12 cellular contexts compared by ENCODE assay signal in the genomic region with DNA sequence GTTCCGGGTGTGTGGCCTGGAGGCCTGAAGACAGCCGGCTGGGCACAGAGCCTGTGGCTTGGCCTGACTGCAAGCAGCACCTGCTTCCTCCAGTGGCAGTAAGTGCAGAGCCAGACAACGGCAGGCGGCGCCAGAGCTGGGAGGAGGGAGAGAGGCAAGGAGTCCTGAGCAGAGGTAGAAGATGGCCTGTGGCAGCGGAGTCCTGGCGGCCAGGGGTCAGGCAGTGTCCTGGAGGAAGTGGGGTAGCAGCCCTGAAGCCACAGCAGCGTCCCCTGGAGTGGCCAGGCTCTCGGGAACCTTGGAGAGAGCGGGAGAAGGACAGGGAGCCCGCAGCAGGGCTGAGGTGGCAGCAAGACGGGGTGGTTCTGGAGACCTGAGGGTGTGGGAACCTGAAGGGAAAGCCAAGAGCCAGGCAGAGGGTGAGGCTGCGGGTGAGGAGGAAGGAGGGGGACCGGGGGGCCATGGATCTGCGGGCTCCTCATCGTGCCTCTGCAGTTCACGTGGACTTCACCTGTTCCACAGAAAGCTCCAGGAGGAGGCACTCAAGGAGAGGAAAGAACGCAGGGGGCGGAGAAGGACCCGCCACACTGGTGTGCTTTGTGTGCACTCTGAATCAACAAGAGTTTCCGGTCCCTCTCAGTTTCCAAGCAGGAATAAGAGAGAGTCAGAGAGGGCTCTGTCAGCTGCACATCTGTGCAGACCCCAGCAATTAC.
DNase-seq lines count a peak whose midpoint lies in the region; ATAC-seq, FAIRE-seq and TF ChIP-seq lines count a peak whose summit lies in the region.
"Had no signal": no experiment of that assay in that cellular context is flagged by ENCODE, and none has a peak within 500 bp of the region (broad histone marks: within the 10 kb centered on the region; RNA-seq: fewer than 3 reads in every experiment).

No MANE protein-coding gene starts in this region.

- peaks cover 35% of the 10 kb centered on the region for H3K9me3 ChIP-seq in A549

- H3K4me3 ChIP-seq in A549 (no peak overlapping the region), LNCaP clone FGC (ENCODE audit: low read depth, low read length) (no peak overlapping the region)
- H3K4me3 ChIP-seq: dorsolateral prefrontal cortex had no signal

- POLR2A ChIA-PET in A549 (lab: Yijun Ruan, JAX) = interaction anchor here (1.0 kb wide), 1 partner anchor 22 kb away, joined by 3 read pairs; no protein-coding TSS in a partner anchor

- no peaks in the 10 kb centered on the region for H3K9me3 Mint-ChIP-seq in progenitor cell of endocrine pancreas (ENCODE audit: low read depth)
- H3K9me3 Mint-ChIP-seq: CD4-positive, alpha-beta memory T cell had no signal

- TF ChIP-seq RAD21 in A549 (conservative IDR thresholded peaks at IDR 0.05 in 1 of 2, IDR thresholded peaks at IDR 0.05 in 1 of 2) = peak in 1 of 2 experiments; percentile 14; a peak in 1 of 5 replicates

- ATAC-seq in A549 (peak; percentile 28 to 36; a peak in 3 of 6 replicates), GM19324 (IDR thresholded peaks at IDR 0.05; ENCODE audit: low FRiP score, unreplicated experiment) (no peak)
- ATAC-seq: activated CD4-positive, alpha-beta T cell treated with anti-CD3 and anti-CD28 coated beads for 36 hours had no signal

- no peak overlapping the region for H3K4me2 ChIP-seq in A549

- peak in 1 of 2 experiments; percentile 46 for DNase-seq in A549 (ENCODE audit: low read depth in 1 of 2, low spot score in 1 of 2)
- peak; percentile 85 for DNase-seq in LNCaP clone FGC (ENCODE audit: low read depth)
- DNase-seq in astrocyte of the hippocampus (ENCODE audit: low read depth, low spot score) = peak; percentile 68
- DNase-seq in mesenteric fat pad (ENCODE audit: low spot score) = peak; percentile 89
- DNase-seq in mucosa of gallbladder (ENCODE audit: low spot score) = no peak
- no peak for DNase-seq in progenitor cell of endocrine pancreas (ENCODE audit: low spot score, unreplicated experiment)
- DNase-seq in effector CD4-positive, alpha-beta T cell = no peak
- DNase-seq: activated CD4-positive, alpha-beta T cell treated with anti-CD3 and anti-CD28 coated beads for 36 hours; CD4-positive, alpha-beta memory T cell; stimulated activated naive CD4-positive, alpha-beta T cell had no signal

- no peak for TF ChIP-seq EP300 in A549 (IDR thresholded peaks at IDR 0.05)

- peaks cover 9% of the 10 kb centered on the region for H3K4me1 ChIP-seq in A549

- peaks cover 28% of the 10 kb centered on the region for H3K36me3 Mint-ChIP-seq in progenitor cell of endocrine pancreas (ENCODE audit: insufficient read depth)

- no peak for TF ChIP-seq POLR2A in A549 (IDR thresholded peaks at IDR 0.05; ENCODE audit: low read length)

- TF ChIP-seq CTCF in A549 (IDR thresholded peaks at IDR 0.05) (no peak), LNCaP clone FGC (IDR thresholded peaks at IDR 0.05; ENCODE audit: control insufficient read depth, extremely low read depth, insufficient read depth) (peak; percentile 87), progenitor cell of endocrine pancreas (IDR thresholded peaks at IDR 0.05; ENCODE audit: unreplicated experiment) (no peak)

- peak overlapping the region; percentile 65 to 98 for H3K27ac ChIP-seq in A549

- no peaks in the 10 kb centered on the region for H3K4me1 Mint-ChIP-seq in progenitor cell of endocrine pancreas (ENCODE audit: low read depth)
- H3K4me1 Mint-ChIP-seq: activated CD4-positive, alpha-beta T cell treated with anti-CD3 and anti-CD28 coated beads for 36 hours; CD4-positive, alpha-beta memory T cell had no signal

- 86% methylated on average over 21 of the region's 21 CpGs for WGBS in A549 (ENCODE audit: missing lambda C conversion rate)

- no peak for FAIRE-seq in A549 (lab: Jason Lieb, UNC)

- no peak overlapping the region for H3K27ac Mint-ChIP-seq in progenitor cell of endocrine pancreas
- H3K27ac Mint-ChIP-seq: activated CD4-positive, alpha-beta T cell treated with anti-CD3 and anti-CD28 coated beads for 36 hours had no signal

- no peaks in the 10 kb centered on the region for H3K27me3 Mint-ChIP-seq in progenitor cell of endocrine pancreas
- H3K27me3 Mint-ChIP-seq: activated CD4-positive, alpha-beta T cell treated with anti-CD3 and anti-CD28 coated beads for 36 hours; CD4-positive, alpha-beta memory T cell had no signal

- H3K4me3 Mint-ChIP-seq in progenitor cell of endocrine pancreas (ENCODE audit: low read depth) = no peak overlapping the region
- H3K4me3 Mint-ChIP-seq: activated CD4-positive, alpha-beta T cell treated with anti-CD3 and anti-CD28 coated beads for 36 hours; CD4-positive, alpha-beta memory T cell had no signal

- CTCF ChIA-PET in A549 (lab: Yijun Ruan, JAX) = interaction anchor here (0.8 to 1.7 kb wide), 7 partner anchors 15 to 352 kb away, joined by 3 to 5 read pairs (median 4); no protein-coding TSS in a partner anchor

TF ChIP-seq in A549, 52 proteins besides CTCF, POLR2A, EP300 and RAD21:
- TF ChIP-seq SMC3 (IDR thresholded peaks at IDR 0.05) = peak; percentile 24; the same call in 2 of the 3 replicates
- TF ChIP-seq, protein P1, sequence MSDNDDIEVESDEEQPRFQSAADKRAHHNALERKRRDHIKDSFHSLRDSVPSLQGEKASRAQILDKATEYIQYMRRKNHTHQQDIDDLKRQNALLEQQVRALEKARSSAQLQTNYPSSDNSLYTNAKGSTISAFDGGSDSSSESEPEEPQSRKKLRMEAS (IDR thresholded peaks at IDR 0.05) = no peak
- TF ChIP-seq, protein P2, sequence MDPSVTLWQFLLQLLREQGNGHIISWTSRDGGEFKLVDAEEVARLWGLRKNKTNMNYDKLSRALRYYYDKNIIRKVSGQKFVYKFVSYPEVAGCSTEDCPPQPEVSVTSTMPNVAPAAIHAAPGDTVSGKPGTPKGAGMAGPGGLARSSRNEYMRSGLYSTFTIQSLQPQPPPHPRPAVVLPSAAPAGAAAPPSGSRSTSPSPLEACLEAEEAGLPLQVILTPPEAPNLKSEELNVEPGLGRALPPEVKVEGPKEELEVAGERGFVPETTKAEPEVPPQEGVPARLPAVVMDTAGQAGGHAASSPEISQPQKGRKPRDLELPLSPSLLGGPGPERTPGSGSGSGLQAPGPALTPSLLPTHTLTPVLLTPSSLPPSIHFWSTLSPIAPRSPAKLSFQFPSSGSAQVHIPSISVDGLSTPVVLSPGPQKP (IDR thresholded peaks at IDR 0.05; ENCODE audit: low read depth, low read length) = no peak
- no peak for TF ChIP-seq REST (IDR thresholded peaks at IDR 0.05)
- no peak for TF ChIP-seq GATA3 (IDR thresholded peaks at IDR 0.05; ENCODE audit: borderline replicate concordance)
- no peak for TF ChIP-seq JUN (IDR thresholded peaks at IDR 0.05)
- TF ChIP-seq JUNB (IDR thresholded peaks at IDR 0.05) = no peak
- TF ChIP-seq ZNF302 (CRISPR knock-in tag; IDR thresholded peaks at IDR 0.05) = no peak
TF ChIP-seq in A549: peak in this region for 1.

Comparison
In these comparisons a context has a peak if more than half of its experiments do, and no peak if none do; other contexts are left out.
1. DNase-seq: peak in LNCaP clone FGC (single experiment), astrocyte of the hippocampus (single experiment) and mesenteric fat pad (single experiment); none in mucosa of gallbladder (single experiment), progenitor cell of endocrine pancreas (single experiment) and effector CD4-positive, alpha-beta T cell (single experiment).